ENCODE assay signal across 8 cellular contexts in genomic region chr11:81497202-81497804, GRCh38.
DNase-seq lines count a peak whose midpoint lies in the region; ATAC-seq and TF ChIP-seq lines count a peak whose summit lies in the region.

No MANE protein-coding gene starts in this region.

- H3K9ac ChIP-seq in DND-41 (ENCODE audit: low read depth, low read length), result no peak overlapping the region

- ATAC-seq in DND-41 (ENCODE audit: insufficient read depth, low read depth), result peak; percentile 52; the same call in 1 of the 3 replicates
- peak; percentile 70 for ATAC-seq in GM18873 (IDR thresholded peaks at IDR 0.05; ENCODE audit: low FRiP score, unreplicated experiment)
- peak; percentile 70 for ATAC-seq in HG03442 (IDR thresholded peaks at IDR 0.05; ENCODE audit: unreplicated experiment)

- H3K4me1 ChIP-seq in DND-41 (ENCODE audit: insufficient read depth, low read length) (no peaks in the 10 kb centered on the region), OCI-LY7 (ENCODE audit: insufficient read depth, low read length, poor library complexity, severe bottlenecking) (no peaks in the 10 kb centered on the region)

- no TSS peak for BruUV-seq in OCI-LY7 (replicated peaks; lab: Mats Ljungman, UMichigan)

- TF ChIP-seq CTCF in DND-41 (IDR thresholded peaks at IDR 0.05; ENCODE audit: borderline replicate concordance, extremely low read depth, low read length, poor library complexity, severe bottlenecking) (peak; percentile 72), OCI-LY7 (conservative IDR thresholded peaks at IDR 0.05; ENCODE audit: low read length) (peak; percentile 87)

- intact Hi-C loops in OCI-LY7 (cut with micrococcal nuclease; ENCODE audit: unreplicated experiment), result no loop called here

- H3K27ac ChIP-seq in DND-41 (ENCODE audit: low read length) (no peak overlapping the region), OCI-LY7 (ENCODE audit: low read depth, low read length, poor library complexity, severe bottlenecking) (no peak overlapping the region)

- no peak overlapping the region for H3K4me3 ChIP-seq in DND-41 (ENCODE audit: low read depth in 1 of 2, low read length in 2 of 2)
- no peak overlapping the region for H3K4me3 ChIP-seq in OCI-LY7 (ENCODE audit: low read depth, low read length, poor library complexity, severe bottlenecking)

- H2AFZ ChIP-seq in DND-41 (ENCODE audit: low read depth, low read length) (no peak overlapping the region), OCI-LY7 (ENCODE audit: low read length) (peak overlapping the region; percentile 51; the same call in 1 of the 2 replicates)

- no peaks in the 10 kb centered on the region for H3K9me2 ChIP-seq in OCI-LY7 (ENCODE audit: insufficient read depth, low read length)

- CTCF ChIA-PET in OCI-LY7 (lab: Charles Lee; ENCODE audit: unreplicated experiment), result no interaction called here

- H3K9me3 ChIP-seq in DND-41 (ENCODE audit: insufficient read depth, low read length, severe bottlenecking) (no peaks in the 10 kb centered on the region), OCI-LY7 (ENCODE audit: low read length) (no peaks in the 10 kb centered on the region)

- DNase-seq in DND-41 (peak; percentile 7), OCI-LY7 (ENCODE audit: low spot score) (peak; percentile 40), epidermal melanocyte (ENCODE audit: insufficient read length, low spot score) (peak; percentile 33), pons (ENCODE audit: low spot score) (peak; percentile 69), T-helper 9 cell (no peak)
- no peak for DNase-seq in activated naive CD4-positive, alpha-beta T cell treated with Interleukin-2 at 50 U/mL for 16 hours

- H3K36me3 ChIP-seq in DND-41 (ENCODE audit: insufficient read depth, low read length) (no peaks in the 10 kb centered on the region), OCI-LY7 (ENCODE audit: insufficient read depth, low read length) (no peaks in the 10 kb centered on the region)

- POLR2A ChIA-PET in OCI-LY7 (lab: Charles Lee), result interaction anchor here (0.6 kb wide), 1 partner anchor 1960 kb away, joined by 4 read pairs; no protein-coding TSS in a partner anchor

- no peaks in the 10 kb centered on the region for H3K79me2 ChIP-seq in DND-41 (ENCODE audit: insufficient read depth, low read length)
- no peaks in the 10 kb centered on the region for H3K79me2 ChIP-seq in OCI-LY7 (ENCODE audit: insufficient read depth, low read depth, low read length)

- H4K20me1 ChIP-seq in DND-41 (ENCODE audit: insufficient read depth, low read length), result no peaks in the 10 kb centered on the region
- no peaks in the 10 kb centered on the region for H4K20me1 ChIP-seq in OCI-LY7 (ENCODE audit: insufficient read depth, low read length)

- H3K27me3 ChIP-seq in DND-41 (ENCODE audit: insufficient read depth, low read length, poor library complexity), result no peaks in the 10 kb centered on the region

- H3K4me2 ChIP-seq in DND-41 (ENCODE audit: insufficient read depth, low read length), result no peak overlapping the region
- no peak overlapping the region for H3K4me2 ChIP-seq in OCI-LY7 (ENCODE audit: low read length)

Comparison
In these comparisons a context has a peak if more than half of its experiments do, and no peak if none do; other contexts are left out.
1. DNase-seq: peak in DND-41 (single experiment), OCI-LY7 (single experiment), epidermal melanocyte (single experiment) and pons (single experiment); none in T-helper 9 cell (single experiment) and activated naive CD4-positive, alpha-beta T cell treated with Interleukin-2 at 50 U/mL for 16 hours (single experiment).
2. Peak in every context shown above with its lines, with median percentiles within 50 percentile points of each other: ATAC-seq.